Comparison of ENCODE assay signal across 12 cellular contexts in the genomic region with DNA sequence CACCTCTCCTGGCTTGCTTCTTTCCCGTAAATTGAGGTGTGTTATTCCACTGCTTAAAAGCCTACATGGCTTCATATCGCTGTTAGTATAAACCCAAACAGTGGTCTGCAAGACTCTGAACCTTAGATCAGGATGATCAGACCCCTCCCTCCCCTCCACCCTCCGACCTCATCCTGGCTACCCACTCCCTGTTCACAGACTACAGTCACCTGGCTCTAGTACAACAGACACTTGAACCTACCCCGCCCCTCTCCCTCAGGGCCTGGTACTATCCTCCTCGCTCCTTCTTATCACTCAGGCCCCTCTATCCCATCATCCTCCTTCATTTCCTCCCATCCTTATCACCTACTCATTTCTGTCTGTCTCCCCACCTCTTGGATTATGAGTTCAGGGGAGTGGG. TPM values are rescaled to one million over a fixed set of nuclear protein-coding genes. Genes with fewer than 3 reads are reported as not detected.
A peak's percentile ranks its signal among the peaks of the same experiment; 100 is the strongest.
DNase-seq lines count a peak whose midpoint lies in the region; ATAC-seq and TF ChIP-seq lines count a peak whose summit lies in the region.
"Had no signal": no experiment of that assay in that cellular context is flagged by ENCODE, and none has a peak within 500 bp of the region (broad histone marks: within the 10 kb centered on the region; RNA-seq: fewer than 3 reads in every experiment).

No MANE protein-coding gene starts in this region.

- CTCF ChIA-PET in Calu3 (lab: Charles Lee), result no interaction called here

- H3K27me3 ChIP-seq in CD4-positive, CD25-positive, alpha-beta regulatory T cell (ENCODE audit: control insufficient read depth, insufficient read depth, low read length), result no peaks in the 10 kb centered on the region
- H3K27me3 ChIP-seq: heart left ventricle, MG63 had no signal

- peak overlapping the region; percentile 96 to 97 (median 97) for H3K27ac Mint-ChIP-seq in CD4-positive, CD25-positive, alpha-beta regulatory T cell
- H3K27ac Mint-ChIP-seq in Calu3 (ENCODE audit: unreplicated experiment) (peak overlapping the region; percentile 36), natural killer cell (peak overlapping the region; percentile 95 to 97)
- H3K27ac Mint-ChIP-seq in activated naive CD8-positive, alpha-beta T cell, result peak overlapping the region; percentile 90

- no peaks in the 10 kb centered on the region for H3K9me3 Mint-ChIP-seq in CD4-positive, CD25-positive, alpha-beta regulatory T cell
- H3K9me3 Mint-ChIP-seq in Calu3 (ENCODE audit: low read depth, unreplicated experiment) (no peaks in the 10 kb centered on the region), natural killer cell (no peaks in the 10 kb centered on the region)
- H3K9me3 Mint-ChIP-seq in activated naive CD8-positive, alpha-beta T cell (ENCODE audit: low read depth), result no peaks in the 10 kb centered on the region

- peaks cover 29 to 94% (median 66%) of the 10 kb centered on the region in 4 donors for H3K4me1 Mint-ChIP-seq in CD4-positive, CD25-positive, alpha-beta regulatory T cell
- H3K4me1 Mint-ChIP-seq in Calu3 (ENCODE audit: low read depth, unreplicated experiment) (peaks cover 68% of the 10 kb centered on the region), natural killer cell (peaks cover 64 to 75% of the 10 kb centered on the region in 2 donors)
- peaks cover 75% of the 10 kb centered on the region for H3K4me1 Mint-ChIP-seq in activated naive CD8-positive, alpha-beta T cell (ENCODE audit: low read depth)

- no peak for DNase-seq in CD4-positive, CD25-positive, alpha-beta regulatory T cell
- DNase-seq in Calu3 (no peak), natural killer cell (no peak), NCI-H345 (lab: John Stamatoyannopoulos, UW) (no peak), NCI-H748 (lab: John Stamatoyannopoulos, UW; ENCODE audit: unreplicated experiment) (no peak)
- DNase-seq: heart left ventricle, left cardiac atrium, MG63, NCI-H2171, OCI-M1 had no signal

- TF ChIP-seq CTCF in Calu3 (IDR thresholded peaks at IDR 0.05; ENCODE audit: unreplicated experiment) (no peak), natural killer cell (IDR thresholded peaks at IDR 0.05) (no peak)

- peaks cover 8% of the 10 kb centered on the region for H3K36me3 Mint-ChIP-seq in CD4-positive, CD25-positive, alpha-beta regulatory T cell
- peaks cover 17% of the 10 kb centered on the region for H3K36me3 Mint-ChIP-seq in Calu3 (ENCODE audit: insufficient read depth, unreplicated experiment)
- peaks cover 2% of the 10 kb centered on the region for H3K36me3 Mint-ChIP-seq in activated naive CD8-positive, alpha-beta T cell
- no peaks in the 10 kb centered on the region for H3K36me3 Mint-ChIP-seq in natural killer cell

- peaks cover 7% of the 10 kb centered on the region for H3K36me3 ChIP-seq in CD4-positive, CD25-positive, alpha-beta regulatory T cell (ENCODE audit: control insufficient read depth, insufficient read depth, low read length)
- H3K36me3 ChIP-seq: heart left ventricle had no signal

- intact Hi-C loops in Calu3 (cut with micrococcal nuclease; ENCODE audit: unreplicated experiment), result no loop called here
- intact Hi-C loops in natural killer cell (cut with micrococcal nuclease), result loop anchor here (2.0 to 5.0 kb wide), 2 partner anchors 16 to 233 kb away; a partner anchor contains a TSS

- no TSS peak for BruUV-seq in Calu3 (replicated peaks; lab: Mats Ljungman, UMichigan)

- no peak for ATAC-seq in CD4-positive, CD25-positive, alpha-beta regulatory T cell (ENCODE audit: low read depth in 2 of 2)
- no peak for ATAC-seq in natural killer cell
- ATAC-seq in HG03139 (IDR thresholded peaks at IDR 0.05; ENCODE audit: unreplicated experiment), result no peak
- ATAC-seq: left cardiac atrium had no signal

- peaks cover 92% of the 10 kb centered on the region for H3K4me1 ChIP-seq in CD4-positive, CD25-positive, alpha-beta regulatory T cell (ENCODE audit: control insufficient read depth, insufficient read depth, low read length, poor library complexity, severe bottlenecking)

- peak overlapping the region in 3 of 4 donors; percentile 74 to 80 (median 78) for H3K4me3 Mint-ChIP-seq in CD4-positive, CD25-positive, alpha-beta regulatory T cell
- H3K4me3 Mint-ChIP-seq in Calu3 (ENCODE audit: low read depth, unreplicated experiment) (no peak overlapping the region), natural killer cell (peak overlapping the region; percentile 58)
- H3K4me3 Mint-ChIP-seq in activated naive CD8-positive, alpha-beta T cell, result peak overlapping the region; percentile 42

- H3K4me3 ChIP-seq in CD4-positive, CD25-positive, alpha-beta regulatory T cell (ENCODE audit: low read depth, low read length), result peak overlapping the region; percentile 55
- H3K4me3 ChIP-seq: heart left ventricle, MG63 had no signal

- peak overlapping the region; percentile 93 for H3K27ac ChIP-seq in CD4-positive, CD25-positive, alpha-beta regulatory T cell (ENCODE audit: insufficient read depth, low read length, poor library complexity, severe bottlenecking)

- no peaks in the 10 kb centered on the region for H3K27me3 Mint-ChIP-seq in CD4-positive, CD25-positive, alpha-beta regulatory T cell
- H3K27me3 Mint-ChIP-seq in Calu3 (ENCODE audit: unreplicated experiment), result no peaks in the 10 kb centered on the region
- H3K27me3 Mint-ChIP-seq in activated naive CD8-positive, alpha-beta T cell, result no peaks in the 10 kb centered on the region
- H3K27me3 Mint-ChIP-seq in natural killer cell (ENCODE audit: low read depth in 2 of 2), result no peaks in the 10 kb centered on the region

- no peaks in the 10 kb centered on the region for H3K9me3 ChIP-seq in CD4-positive, CD25-positive, alpha-beta regulatory T cell (ENCODE audit: control insufficient read depth in 2 of 2, low read length in 2 of 2)
- H3K9me3 ChIP-seq: heart left ventricle, MG63 had no signal

RNA-seq across cellular contexts. Expression of a gene that starts 20.1 kb away (rescaled TPM):
- total RNA-seq in CD4-positive, CD25-positive, alpha-beta regulatory T cell, result 81.8 TPM
- 10 to 100 TPM; 13.8 to 20.2 (median 16.9) TPM for polyA plus RNA-seq in CD4-positive, CD25-positive, alpha-beta regulatory T cell
- 42.9 and 59.4 TPM in 2 replicates for total RNA-seq in Calu3 (2022)
- 100 to 1,000 TPM; 110 to 127 (median 111) TPM for total RNA-seq in natural killer cell

Comparison
In these comparisons a context has a peak if more than half of its experiments do, and no peak if none do; other contexts are left out.
1. H3K27ac Mint-ChIP-seq: peak in every context shown above with its lines; median percentile 97 in CD4-positive, CD25-positive, alpha-beta regulatory T cell; 96 in natural killer cell; 90 in activated naive CD8-positive, alpha-beta T cell; 36 in Calu3.